In genomic region chr14:73463411-73463810, GRCh38 we compare ENCODE assay signal across 8 cellular contexts. TPM values are rescaled to one million over a fixed set of nuclear protein-coding genes. Genes with fewer than 3 reads are reported as not detected.
DNase-seq lines count a peak whose midpoint lies in the region; ATAC-seq and TF ChIP-seq lines count a peak whose summit lies in the region.

No MANE protein-coding gene starts in this region.

- no peaks in the 10 kb centered on the region; the same call in 1 of the 2 replicates for H3K27me3 Mint-ChIP-seq in WTC11 (ENCODE audit: low read depth)

- H3K4me1 Mint-ChIP-seq in WTC11, result peaks cover 28% of the 10 kb centered on the region

- no peaks in the 10 kb centered on the region for H3K36me3 Mint-ChIP-seq in WTC11

- POLR2A ChIA-PET in WTC11 (lab: Charles Lee), result no interaction called here

- H3K4me3 Mint-ChIP-seq in WTC11, result no peak overlapping the region

- no peak for ATAC-seq in WTC11
- peak; percentile 56 for ATAC-seq in sciatic nerve
- ATAC-seq in GM21576 (IDR thresholded peaks at IDR 0.05; ENCODE audit: unreplicated experiment), result no peak

- no peaks in the 10 kb centered on the region for H3K9me3 Mint-ChIP-seq in WTC11

- DNase-seq in NK-92 treated with Interleukin-12 subunit alpha and Interleukin-12 subunit beta, amount 100 ng/mL, for 24 hours (lab: John Stamatoyannopoulos, UW), result peak; percentile 45
- DNase-seq in NK-92 (lab: John Stamatoyannopoulos, UW; ENCODE audit: unreplicated experiment) (no peak), WTC11 (ENCODE audit: low spot score) (no peak), fibroblast of gingiva (ENCODE audit: low read depth) (peak; percentile 99), sciatic nerve (ENCODE audit: low spot score) (no peak), activated gamma-delta T cell (lab: John Stamatoyannopoulos, UW) (no peak), NCI-H2227 treated with DMSO at 0.1 percent for 48 hours (lab: John Stamatoyannopoulos, UW) (no peak)

- CTCF ChIA-PET in WTC11 (lab: Charles Lee), result interaction anchor here (1.2 to 4.4 kb wide), 3 partner anchors 168 to 290 kb away, joined by 3 to 17 read pairs (median 5); no protein-coding TSS in a partner anchor

- intact Hi-C loops in sciatic nerve (cut with DNase I), result loop anchor here (10.0 kb wide), 1 partner anchor 169 kb away; no protein-coding TSS in a partner anchor

- H3K27ac Mint-ChIP-seq in WTC11, result no peak overlapping the region

- TF ChIP-seq CTCF in WTC11 (IDR thresholded peaks at IDR 0.05), result no peak

TF ChIP-seq in WTC11, 78 proteins besides CTCF, POLR2A, EP300 and RAD21:
- TF ChIP-seq GABPB1 (CRISPR knock-in tag; IDR thresholded peaks at IDR 0.05) (peak; percentile 28; the same call in 1 of the 2 replicates), TP53 (CRISPR knock-in tag; IDR thresholded peaks at IDR 0.05) (no peak)

RNA-seq across cellular contexts. Expression of gene NUMB, which starts 5.1 kb away (rescaled TPM):
- total RNA-seq in WTC11 (2021) (42.0 to 54.0 TPM (median 53.8 TPM) in 3 replicates), sciatic nerve (119 TPM)

RNA-seq across cellular contexts. Expression of gene RIOX1, which starts 27.3 kb away (rescaled TPM):
- 27.1 to 29.3 TPM (median 28.0 TPM) in 3 replicates for total RNA-seq in WTC11 (2021)
- total RNA-seq in sciatic nerve, result 12.7 TPM

Comparison
In these comparisons a context has a peak if more than half of its experiments do, and no peak if none do; other contexts are left out.
1. DNase-seq: peak in NK-92 treated with Interleukin-12 subunit alpha and Interleukin-12 subunit beta, amount 100 ng/mL, for 24 hours (single experiment) and fibroblast of gingiva (single experiment); none in NK-92 (single experiment), WTC11 (single experiment), sciatic nerve (single experiment), activated gamma-delta T cell (single experiment) and NCI-H2227 treated with DMSO at 0.1 percent for 48 hours (single experiment).